2 cellular contexts compared by ENCODE assay signal in the genomic region with DNA sequence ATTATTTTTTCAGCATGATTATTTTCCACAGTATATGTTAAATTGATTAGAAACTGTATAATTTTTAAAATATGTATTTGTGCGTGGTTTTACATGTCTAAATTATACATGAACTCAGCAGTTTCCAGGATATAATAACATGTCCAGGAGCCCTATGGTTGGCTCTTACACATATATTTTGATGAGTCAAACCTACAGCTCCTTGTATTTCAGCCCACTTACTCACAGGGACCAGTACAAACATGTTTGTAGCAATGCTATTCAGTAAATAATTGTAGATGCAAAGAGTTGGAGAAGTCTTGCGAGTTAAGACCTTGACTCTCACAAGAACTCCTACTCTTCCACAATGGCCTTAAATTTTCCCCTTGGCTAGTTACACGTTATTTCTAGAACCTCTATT.
TF ChIP-seq lines count a peak whose summit lies in the region.

No MANE protein-coding gene starts in this region.

TF ChIP-seq in SK-N-SH treated with all-trans-retinoic acid at 6 μM for 48 hours, 23 proteins besides CTCF, POLR2A, EP300 and RAD21:
- TF ChIP-seq, protein P1, sequence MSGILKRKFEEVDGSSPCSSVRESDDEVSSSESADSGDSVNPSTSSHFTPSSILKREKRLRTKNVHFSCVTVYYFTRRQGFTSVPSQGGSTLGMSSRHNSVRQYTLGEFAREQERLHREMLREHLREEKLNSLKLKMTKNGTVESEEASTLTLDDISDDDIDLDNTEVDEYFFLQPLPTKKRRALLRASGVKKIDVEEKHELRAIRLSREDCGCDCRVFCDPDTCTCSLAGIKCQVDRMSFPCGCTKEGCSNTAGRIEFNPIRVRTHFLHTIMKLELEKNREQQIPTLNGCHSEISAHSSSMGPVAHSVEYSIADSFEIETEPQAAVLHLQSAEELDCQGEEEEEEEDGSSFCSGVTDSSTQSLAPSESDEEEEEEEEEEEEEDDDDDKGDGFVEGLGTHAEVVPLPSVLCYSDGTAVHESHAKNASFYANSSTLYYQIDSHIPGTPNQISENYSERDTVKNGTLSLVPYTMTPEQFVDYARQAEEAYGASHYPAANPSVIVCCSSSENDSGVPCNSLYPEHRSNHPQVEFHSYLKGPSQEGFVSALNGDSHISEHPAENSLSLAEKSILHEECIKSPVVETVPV (CRISPR knock-in tag; IDR thresholded peaks at IDR 0.05) = no peak
- TF ChIP-seq, protein P2, sequence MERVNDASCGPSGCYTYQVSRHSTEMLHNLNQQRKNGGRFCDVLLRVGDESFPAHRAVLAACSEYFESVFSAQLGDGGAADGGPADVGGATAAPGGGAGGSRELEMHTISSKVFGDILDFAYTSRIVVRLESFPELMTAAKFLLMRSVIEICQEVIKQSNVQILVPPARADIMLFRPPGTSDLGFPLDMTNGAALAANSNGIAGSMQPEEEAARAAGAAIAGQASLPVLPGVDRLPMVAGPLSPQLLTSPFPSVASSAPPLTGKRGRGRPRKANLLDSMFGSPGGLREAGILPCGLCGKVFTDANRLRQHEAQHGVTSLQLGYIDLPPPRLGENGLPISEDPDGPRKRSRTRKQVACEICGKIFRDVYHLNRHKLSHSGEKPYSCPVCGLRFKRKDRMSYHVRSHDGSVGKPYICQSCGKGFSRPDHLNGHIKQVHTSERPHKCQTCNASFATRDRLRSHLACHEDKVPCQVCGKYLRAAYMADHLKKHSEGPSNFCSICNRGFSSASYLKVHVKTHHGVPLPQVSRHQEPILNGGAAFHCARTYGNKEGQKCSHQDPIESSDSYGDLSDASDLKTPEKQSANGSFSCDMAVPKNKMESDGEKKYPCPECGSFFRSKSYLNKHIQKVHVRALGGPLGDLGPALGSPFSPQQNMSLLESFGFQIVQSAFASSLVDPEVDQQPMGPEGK (CRISPR knock-in tag; IDR thresholded peaks at IDR 0.05; ENCODE audit: borderline replicate concordance) = no peak
- TF ChIP-seq ZFP30 (CRISPR knock-in tag; IDR thresholded peaks at IDR 0.05) = no peak
- TF ChIP-seq ESRRG (CRISPR knock-in tag; IDR thresholded peaks at IDR 0.05) = no peak
- TF ChIP-seq TCF4 (CRISPR knock-in tag; IDR thresholded peaks at IDR 0.05; ENCODE audit: borderline replicate concordance) = no peak
- TF ChIP-seq GLIS3 (CRISPR knock-in tag; IDR thresholded peaks at IDR 0.05) = no peak
- TF ChIP-seq, protein P3, sequence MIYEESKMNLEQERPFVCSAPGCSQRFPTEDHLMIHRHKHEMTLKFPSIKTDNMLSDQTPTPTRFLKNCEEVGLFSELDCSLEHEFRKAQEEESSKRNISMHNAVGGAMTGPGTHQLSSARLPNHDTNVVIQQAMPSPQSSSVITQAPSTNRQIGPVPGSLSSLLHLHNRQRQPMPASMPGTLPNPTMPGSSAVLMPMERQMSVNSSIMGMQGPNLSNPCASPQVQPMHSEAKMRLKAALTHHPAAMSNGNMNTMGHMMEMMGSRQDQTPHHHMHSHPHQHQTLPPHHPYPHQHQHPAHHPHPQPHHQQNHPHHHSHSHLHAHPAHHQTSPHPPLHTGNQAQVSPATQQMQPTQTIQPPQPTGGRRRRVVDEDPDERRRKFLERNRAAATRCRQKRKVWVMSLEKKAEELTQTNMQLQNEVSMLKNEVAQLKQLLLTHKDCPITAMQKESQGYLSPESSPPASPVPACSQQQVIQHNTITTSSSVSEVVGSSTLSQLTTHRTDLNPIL (CRISPR knock-in tag; IDR thresholded peaks at IDR 0.05; ENCODE audit: low read depth) = no peak
- TF ChIP-seq BACH2 (CRISPR knock-in tag; IDR thresholded peaks at IDR 0.05; ENCODE audit: borderline replicate concordance) = no peak
- TF ChIP-seq OSR1 (CRISPR knock-in tag; IDR thresholded peaks at IDR 0.05) = no peak
- no peak for TF ChIP-seq SNAI2 (CRISPR knock-in tag; IDR thresholded peaks at IDR 0.05)
- TF ChIP-seq ZNF565 (CRISPR knock-in tag; conservative IDR thresholded peaks at IDR 0.05; ENCODE audit: low read depth) = no peak
- no peak for TF ChIP-seq ZFP3 (CRISPR knock-in tag; IDR thresholded peaks at IDR 0.05)
- TF ChIP-seq CSDC2 (CRISPR knock-in tag; IDR thresholded peaks at IDR 0.05) = no peak
- TF ChIP-seq ZNF8 (CRISPR knock-in tag; IDR thresholded peaks at IDR 0.05) = no peak
- TF ChIP-seq ZNF70 (CRISPR knock-in tag; IDR thresholded peaks at IDR 0.05) = no peak
- TF ChIP-seq PPARA (CRISPR knock-in tag; IDR thresholded peaks at IDR 0.05; ENCODE audit: borderline replicate concordance) = no peak
- TF ChIP-seq, protein P4, sequence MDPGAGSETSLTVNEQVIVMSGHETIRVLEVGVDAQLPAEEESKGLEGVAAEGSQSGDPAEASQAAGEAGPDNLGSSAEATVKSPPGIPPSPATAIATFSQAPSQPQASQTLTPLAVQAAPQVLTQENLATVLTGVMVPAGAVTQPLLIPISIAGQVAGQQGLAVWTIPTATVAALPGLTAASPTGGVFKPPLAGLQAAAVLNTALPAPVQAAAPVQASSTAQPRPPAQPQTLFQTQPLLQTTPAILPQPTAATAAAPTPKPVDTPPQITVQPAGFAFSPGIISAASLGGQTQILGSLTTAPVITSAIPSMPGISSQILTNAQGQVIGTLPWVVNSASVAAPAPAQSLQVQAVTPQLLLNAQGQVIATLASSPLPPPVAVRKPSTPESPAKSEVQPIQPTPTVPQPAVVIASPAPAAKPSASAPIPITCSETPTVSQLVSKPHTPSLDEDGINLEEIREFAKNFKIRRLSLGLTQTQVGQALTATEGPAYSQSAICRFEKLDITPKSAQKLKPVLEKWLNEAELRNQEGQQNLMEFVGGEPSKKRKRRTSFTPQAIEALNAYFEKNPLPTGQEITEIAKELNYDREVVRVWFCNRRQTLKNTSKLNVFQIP (CRISPR knock-in tag; IDR thresholded peaks at IDR 0.05; ENCODE audit: borderline replicate concordance, low read depth) = no peak
- TF ChIP-seq TOX (CRISPR knock-in tag; IDR thresholded peaks at IDR 0.05; ENCODE audit: borderline replicate concordance) = no peak

TF ChIP-seq in SK-N-SH, 30 proteins besides CTCF, POLR2A, EP300 and RAD21 (continued from another document):
- TF ChIP-seq, protein P5, sequence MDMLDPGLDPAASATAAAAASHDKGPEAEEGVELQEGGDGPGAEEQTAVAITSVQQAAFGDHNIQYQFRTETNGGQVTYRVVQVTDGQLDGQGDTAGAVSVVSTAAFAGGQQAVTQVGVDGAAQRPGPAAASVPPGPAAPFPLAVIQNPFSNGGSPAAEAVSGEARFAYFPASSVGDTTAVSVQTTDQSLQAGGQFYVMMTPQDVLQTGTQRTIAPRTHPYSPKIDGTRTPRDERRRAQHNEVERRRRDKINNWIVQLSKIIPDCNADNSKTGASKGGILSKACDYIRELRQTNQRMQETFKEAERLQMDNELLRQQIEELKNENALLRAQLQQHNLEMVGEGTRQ (IDR thresholded peaks at IDR 0.05; ENCODE audit: borderline replicate concordance, low read depth, low read length) = no peak
- TF ChIP-seq RXRA (IDR thresholded peaks at IDR 0.05; ENCODE audit: borderline replicate concordance, low read depth) (no peak), RFX5 (IDR thresholded peaks at IDR 0.05; ENCODE audit: low read length) (no peak), GABPA (IDR thresholded peaks at IDR 0.05; ENCODE audit: low read depth) (no peak)
- TF ChIP-seq, protein P6, sequence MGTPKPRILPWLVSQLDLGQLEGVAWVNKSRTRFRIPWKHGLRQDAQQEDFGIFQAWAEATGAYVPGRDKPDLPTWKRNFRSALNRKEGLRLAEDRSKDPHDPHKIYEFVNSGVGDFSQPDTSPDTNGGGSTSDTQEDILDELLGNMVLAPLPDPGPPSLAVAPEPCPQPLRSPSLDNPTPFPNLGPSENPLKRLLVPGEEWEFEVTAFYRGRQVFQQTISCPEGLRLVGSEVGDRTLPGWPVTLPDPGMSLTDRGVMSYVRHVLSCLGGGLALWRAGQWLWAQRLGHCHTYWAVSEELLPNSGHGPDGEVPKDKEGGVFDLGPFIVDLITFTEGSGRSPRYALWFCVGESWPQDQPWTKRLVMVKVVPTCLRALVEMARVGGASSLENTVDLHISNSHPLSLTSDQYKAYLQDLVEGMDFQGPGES (IDR thresholded peaks at IDR 0.05; ENCODE audit: low read depth, low read length) = no peak
